In genomic region chr21:33267250-33267649, GRCh38 we compare ENCODE assay signal across 8 cellular contexts. TPM values are rescaled to one million over a fixed set of nuclear protein-coding genes. Genes with fewer than 3 reads are reported as not detected.
A peak's percentile ranks its signal among the peaks of the same experiment; 100 is the strongest.
DNase-seq lines count a peak whose midpoint lies in the region; ATAC-seq and TF ChIP-seq lines count a peak whose summit lies in the region.

No MANE protein-coding gene starts in this region.

- H3K36me3 Mint-ChIP-seq in activated CD4-positive, alpha-beta T cell treated with anti-CD3 and anti-CD28 coated beads for 36 hours (ENCODE audit: low read depth): peaks cover 52% of the 10 kb centered on the region
- H3K36me3 Mint-ChIP-seq in activated T-helper 17 cell treated with anti-CD3 and anti-CD28 coated beads, Interleukin-2, amount 50 U/mL, for 72 hours (ENCODE audit: low read depth): peaks cover 81% of the 10 kb centered on the region

- H3K4me1 ChIP-seq in suprapubic skin: peaks cover 28% of the 10 kb centered on the region

- peak overlapping the region; percentile 90 for H3K4me3 Mint-ChIP-seq in activated CD4-positive, alpha-beta T cell treated with anti-CD3 and anti-CD28 coated beads for 36 hours
- H3K4me3 Mint-ChIP-seq in activated T-helper 17 cell treated with anti-CD3 and anti-CD28 coated beads, Interleukin-2, amount 50 U/mL, for 72 hours: peak overlapping the region; percentile 96

- H3K9me3 Mint-ChIP-seq in activated CD4-positive, alpha-beta T cell treated with anti-CD3 and anti-CD28 coated beads for 36 hours (ENCODE audit: low read depth): no peaks in the 10 kb centered on the region
- no peaks in the 10 kb centered on the region for H3K9me3 Mint-ChIP-seq in activated T-helper 17 cell treated with anti-CD3 and anti-CD28 coated beads, Interleukin-2, amount 50 U/mL, for 72 hours

- CTCF ChIA-PET in activated CD4-positive, alpha-beta T cell treated with anti-CD3 and anti-CD28 coated beads for 36 hours (lab: Charles Lee): interaction anchor here (1.2 to 2.5 kb wide), 2 partner anchors 58 to 70 kb away, joined by 4 to 14 read pairs; partner anchors contain the start of gene IFNAR1

- no peaks in the 10 kb centered on the region for H3K9me3 ChIP-seq in suprapubic skin

- H3K27ac Mint-ChIP-seq in activated CD4-positive, alpha-beta T cell treated with anti-CD3 and anti-CD28 coated beads for 36 hours: peak overlapping the region; percentile 92
- peak overlapping the region; percentile 99 for H3K27ac Mint-ChIP-seq in activated T-helper 17 cell treated with anti-CD3 and anti-CD28 coated beads, Interleukin-2, amount 50 U/mL, for 72 hours

- H3K36me3 ChIP-seq in kidney epithelial cell (ENCODE audit: control insufficient read depth, insufficient read depth, low read length) (no peaks in the 10 kb centered on the region), suprapubic skin (peaks cover 16% of the 10 kb centered on the region)

- TF ChIP-seq CTCF in kidney epithelial cell (IDR thresholded peaks at IDR 0.05; ENCODE audit: insufficient read depth, low read length, poor library complexity, severe bottlenecking) (no peak), suprapubic skin (IDR thresholded peaks at IDR 0.05) (no peak)

- no peak for TF ChIP-seq EP300 in suprapubic skin (IDR thresholded peaks at IDR 0.05)

- ATAC-seq in activated CD4-positive, alpha-beta T cell treated with anti-CD3 and anti-CD28 coated beads for 36 hours: no peak
- ATAC-seq in activated T-helper 17 cell treated with anti-CD3 and anti-CD28 coated beads, Interleukin-2, amount 50 U/mL, for 72 hours (replicated peaks): no peak
- ATAC-seq in HG03354 (IDR thresholded peaks at IDR 0.05; ENCODE audit: poor library complexity, severe bottlenecking, unreplicated experiment): no peak

- 67% methylated on average over 7 of the region's 7 CpGs for WGBS in suprapubic skin

- DNase-seq in activated CD4-positive, alpha-beta T cell treated with anti-CD3 and anti-CD28 coated beads for 36 hours: no peak
- DNase-seq in activated CD4-positive, alpha-beta T cell treated with anti-CD3 and anti-CD28 coated beads for 48 hours: no peak
- no peak for DNase-seq in kidney epithelial cell (ENCODE audit: low read depth)
- no peak for DNase-seq in suprapubic skin (ENCODE audit: low spot score in 2 of 2)
- DNase-seq in medulla oblongata (ENCODE audit: extremely low spot score): no peak
- no peak for DNase-seq in NCI-H2171 treated with DMSO at 0.1 percent for 48 hours (lab: John Stamatoyannopoulos, UW)

- H3K27me3 Mint-ChIP-seq in activated CD4-positive, alpha-beta T cell treated with anti-CD3 and anti-CD28 coated beads for 36 hours: no peaks in the 10 kb centered on the region
- no peaks in the 10 kb centered on the region for H3K27me3 Mint-ChIP-seq in activated T-helper 17 cell treated with anti-CD3 and anti-CD28 coated beads, Interleukin-2, amount 50 U/mL, for 72 hours

- intact Hi-C loops in activated CD4-positive, alpha-beta T cell treated with anti-CD3 and anti-CD28 coated beads for 36 hours (cut with DNase I, micrococcal nuclease): loop anchor here (2.0 to 5.0 kb wide), 5 partner anchors 35 to 95 kb away; partner anchors contain the start of gene IFNAR1 (in 2 of the 2)

- H3K4me3 ChIP-seq in kidney epithelial cell (ENCODE audit: low read depth, low read length) (peak overlapping the region; percentile 81), suprapubic skin (peak overlapping the region; percentile 66)

- no peak for TF ChIP-seq POLR2A in suprapubic skin (IDR thresholded peaks at IDR 0.05)

- POLR2A ChIA-PET in activated CD4-positive, alpha-beta T cell treated with anti-CD3 and anti-CD28 coated beads for 36 hours (lab: Charles Lee): interaction anchor here (1.1 kb wide), 1 partner anchor 58 kb away, joined by 3 read pairs; the partner anchor contains the start of gene IFNAR1

- no peaks in the 10 kb centered on the region for H3K27me3 ChIP-seq in kidney epithelial cell (ENCODE audit: control insufficient read depth, insufficient read depth, low read length)
- no peaks in the 10 kb centered on the region for H3K27me3 ChIP-seq in suprapubic skin

- peaks cover 42% of the 10 kb centered on the region for H3K4me1 Mint-ChIP-seq in activated CD4-positive, alpha-beta T cell treated with anti-CD3 and anti-CD28 coated beads for 36 hours
- H3K4me1 Mint-ChIP-seq in activated T-helper 17 cell treated with anti-CD3 and anti-CD28 coated beads, Interleukin-2, amount 50 U/mL, for 72 hours: peaks cover 22% of the 10 kb centered on the region

- peak overlapping the region; percentile 84 for H3K27ac ChIP-seq in suprapubic skin

RNA-seq across cellular contexts. Expression of gene IL10RB, which starts 1.1 kb away (rescaled TPM):
- total RNA-seq in activated CD4-positive, alpha-beta T cell treated with anti-CD3 and anti-CD28 coated beads for 36 hours: 10 to 100 TPM; 22.8 to 25.0 TPM
- total RNA-seq in activated T-helper 17 cell treated with anti-CD3 and anti-CD28 coated beads, Interleukin-2, amount 50 U/mL, for 72 hours: 10 to 100 TPM; 30.1 to 46.7 TPM
- 13.6 and 13.9 TPM in 2 replicates for total RNA-seq in kidney epithelial cell
- total RNA-seq in suprapubic skin: 10 to 100 TPM; 20.7 to 28.1 (median 23.4) TPM

RNA-seq across cellular contexts. Expression of gene IFNAR2, which starts 37.5 kb away (rescaled TPM):
- 10 to 100 TPM; 26.6 to 29.8 TPM for total RNA-seq in activated CD4-positive, alpha-beta T cell treated with anti-CD3 and anti-CD28 coated beads for 36 hours
- 10 to 100 TPM; 34.6 to 35.4 TPM for total RNA-seq in activated T-helper 17 cell treated with anti-CD3 and anti-CD28 coated beads, Interleukin-2, amount 50 U/mL, for 72 hours
- total RNA-seq in kidney epithelial cell: 16.4 and 23.6 TPM in 2 replicates
- 1 to 10 TPM; 3.3 to 6.5 (median 3.8) TPM for total RNA-seq in suprapubic skin

RNA-seq across cellular contexts. Expression of gene IFNAR1, which starts 57.5 kb away (rescaled TPM):
- total RNA-seq in activated CD4-positive, alpha-beta T cell treated with anti-CD3 and anti-CD28 coated beads for 36 hours: 10 to 100 TPM; 21.8 to 29.6 TPM
- 10 to 100 TPM; 38.5 to 38.8 TPM for total RNA-seq in activated T-helper 17 cell treated with anti-CD3 and anti-CD28 coated beads, Interleukin-2, amount 50 U/mL, for 72 hours
- total RNA-seq in kidney epithelial cell (18.7 and 20.9 TPM in 2 replicates), suprapubic skin (10 to 100 TPM; 15.9 to 37.3 (median 22.6) TPM)
